ENCODE assay signal across 9 cellular contexts in genomic region chrX:67780694-67781109, GRCh38.
A peak's percentile ranks its signal among the peaks of the same experiment; 100 is the strongest.
DNase-seq lines count a peak whose midpoint lies in the region; ATAC-seq lines count a peak whose summit lies in the region.
"Had no signal": no experiment of that assay in that cellular context is flagged by ENCODE, and none has a peak within 500 bp of the region (broad histone marks: within the 10 kb centered on the region; RNA-seq: fewer than 3 reads in every experiment).

No MANE protein-coding gene starts in this region.

- DNase-seq in NCI-H82 (lab: John Stamatoyannopoulos, UW) (peak; percentile 0), NCI-H82 treated with DMSO at 0.1 percent for 48 hours (lab: John Stamatoyannopoulos, UW; ENCODE audit: unreplicated experiment) (no peak), adipocyte (ENCODE audit: low read depth) (peak; percentile 84), left ventricle myocardium superior (peak; percentile 76), HuH-7 (ENCODE audit: low spot score) (no peak)

- H3K27ac ChIP-seq in skeletal muscle tissue (ENCODE audit: low read depth, low read length): peak overlapping the region; percentile 64
- H3K27ac ChIP-seq: 22Rv1 had no signal

- peaks cover 16% of the 10 kb centered on the region for H3K4me1 ChIP-seq in adipocyte (ENCODE audit: control insufficient read depth, insufficient read depth, low read length)
- peaks cover 24 to 49% (median 31%) of the 10 kb centered on the region in 3 donors for H3K4me1 ChIP-seq in skeletal muscle tissue (ENCODE audit: control insufficient read depth in 3 of 3, insufficient read depth in 3 of 3, low read length in 3 of 3)

- H3K9ac ChIP-seq in adipocyte (ENCODE audit: low read length) (peak overlapping the region; percentile 75), skeletal muscle tissue (ENCODE audit: low read depth in 1 of 3, low read length in 3 of 3) (peak overlapping the region in 1 of 3 donors; percentile 9)

- H3K36me3 ChIP-seq in adipocyte (ENCODE audit: control insufficient read depth, insufficient read depth, low read length, severe bottlenecking) (no peaks in the 10 kb centered on the region), skeletal muscle tissue (ENCODE audit: control insufficient read depth in 3 of 3, insufficient read depth in 3 of 3, low read length in 3 of 3) (no peaks in the 10 kb centered on the region)

- intact Hi-C loops in left ventricle myocardium superior (cut with micrococcal nuclease): no loop called here

- peak overlapping the region; percentile 31 for H3K4me3 ChIP-seq in adipocyte (ENCODE audit: low read length)
- H3K4me3 ChIP-seq in skeletal muscle tissue (ENCODE audit: low read length in 3 of 3): peak overlapping the region; percentile 2 to 45 (median 13)

- peaks cover 5% of the 10 kb centered on the region for H3K9me3 ChIP-seq in adipocyte (ENCODE audit: control insufficient read depth, low read length)
- no peaks in the 10 kb centered on the region for H3K9me3 ChIP-seq in skeletal muscle tissue (ENCODE audit: control insufficient read depth in 3 of 3, low read length in 3 of 3)

- ATAC-seq in left ventricle myocardium superior (peak; percentile 89), HG03175 (IDR thresholded peaks at IDR 0.05; ENCODE audit: unreplicated experiment) (no peak), GM19328 (IDR thresholded peaks at IDR 0.05; ENCODE audit: unreplicated experiment) (no peak)

- peaks cover 4% of the 10 kb centered on the region for H3K27me3 ChIP-seq in adipocyte (replicated peaks; ENCODE audit: control insufficient read depth, insufficient read depth, low read length)
- no peaks in the 10 kb centered on the region for H3K27me3 ChIP-seq in skeletal muscle tissue (ENCODE audit: control insufficient read depth in 3 of 3, insufficient read depth in 3 of 3, low read length in 3 of 3)

Comparison
In these comparisons a context has a peak if more than half of its experiments do, and no peak if none do; other contexts are left out.
1. DNase-seq: peak in NCI-H82 (single experiment), adipocyte (single experiment) and left ventricle myocardium superior (single experiment); none in NCI-H82 treated with DMSO at 0.1 percent for 48 hours (single experiment) and HuH-7 (single experiment).